Comparison of ENCODE assay signal across 8 cellular contexts in the genomic region with DNA sequence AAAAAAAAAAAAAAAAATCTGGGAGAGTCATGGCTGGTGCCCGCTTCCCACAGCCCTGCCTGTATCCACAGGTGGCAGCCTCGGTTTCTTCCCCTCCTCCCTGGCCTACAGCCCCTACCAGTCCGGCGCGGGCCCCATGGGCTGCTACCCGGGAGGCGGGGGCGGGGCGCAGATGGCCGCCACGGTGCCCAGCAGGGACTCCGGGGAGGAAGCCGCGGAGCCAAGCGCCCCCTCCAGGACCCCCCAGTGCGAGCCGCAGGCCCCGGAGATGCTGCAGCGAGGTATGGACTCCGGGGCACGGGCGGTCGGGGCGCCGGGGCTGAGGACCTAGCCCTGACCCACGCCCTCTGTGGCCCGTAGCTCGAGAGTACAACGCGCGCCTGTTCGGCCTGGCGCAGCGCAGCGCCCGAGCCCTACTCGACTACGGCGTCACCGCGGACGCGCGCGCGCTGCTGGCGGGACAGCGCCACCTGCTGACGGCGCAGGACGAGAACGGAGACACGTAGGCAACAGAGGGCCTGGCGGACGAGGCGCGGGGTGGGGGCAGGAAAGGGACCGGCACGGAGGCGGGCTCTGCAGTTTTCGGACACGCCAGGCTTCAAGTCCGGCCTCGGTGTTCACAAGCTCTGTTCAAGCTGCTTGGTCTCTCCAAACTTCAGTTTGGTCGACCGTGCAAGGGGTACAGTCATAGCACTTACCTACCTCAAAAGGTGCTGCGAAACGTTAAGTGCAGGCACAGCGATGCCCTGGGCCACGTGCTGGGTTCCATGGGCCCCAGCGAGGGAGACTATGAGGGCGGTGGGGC. TPM values are rescaled to one million over a fixed set of nuclear protein-coding genes. Genes with fewer than 3 reads are reported as not detected.
DNase-seq lines count a peak whose midpoint lies in the region; ATAC-seq and TF ChIP-seq lines count a peak whose summit lies in the region.

No MANE protein-coding gene starts in this region.

- peak; percentile 97 for TF ChIP-seq CTCF in GM12874 (IDR thresholded peaks at IDR 0.05; ENCODE audit: insufficient read depth, low read depth, low read length)
- TF ChIP-seq CTCF in astrocyte of the spinal cord (IDR thresholded peaks at IDR 0.05; ENCODE audit: low read depth, low read length) = peak; percentile 81

- in situ Hi-C loops in astrocyte of the spinal cord (cut with HindIII; ENCODE audit: low sequenced_read_pairs) = no loop called here

- intact Hi-C loops in sciatic nerve (cut with DNase I) = loop anchor here (10.0 kb wide), 1 partner anchor 75 kb away; no protein-coding TSS in a partner anchor

- H3K4me3 ChIP-seq in astrocyte of the spinal cord (ENCODE audit: low read depth, low read length) = peak overlapping the region; percentile 42

- peak; percentile 37 for ATAC-seq in HG02610 (IDR thresholded peaks at IDR 0.05; ENCODE audit: unreplicated experiment)
- ATAC-seq in sciatic nerve = peak; percentile 75

- DNase-seq in NCI-H1436 treated with DMSO at 0.1 percent for 48 hours (lab: John Stamatoyannopoulos, UW) (peak; percentile 15), T-helper 9 cell (peak; percentile 85), astrocyte of the spinal cord (ENCODE audit: low read depth, low spot score) (peak; percentile 85), hypothalamus (lab: John Stamatoyannopoulos, UW) (peak; percentile 31 to 92 (median 78)), sciatic nerve (ENCODE audit: low spot score) (peak; percentile 94), amniotic stem cell (lab: John Stamatoyannopoulos, UW) (no peak)

RNA-seq across cellular contexts. Expression of a gene that starts 3.9 kb away (rescaled TPM):
- 64.1 TPM for total RNA-seq in sciatic nerve

RNA-seq across cellular contexts. Expression of a gene that starts 19.2 kb away (rescaled TPM):
- total RNA-seq in sciatic nerve = 1.9 TPM

RNA-seq across cellular contexts. Expression of a gene that starts 21.2 kb away (rescaled TPM):
- 11.1 TPM for total RNA-seq in sciatic nerve

RNA-seq across cellular contexts. Expression of a gene that starts 33.0 kb away (rescaled TPM):
- total RNA-seq in sciatic nerve = 101 TPM

RNA-seq across cellular contexts. Expression of a gene that starts 51.9 kb away (rescaled TPM):
- total RNA-seq in sciatic nerve = not detected
